13 cellular contexts compared by ENCODE assay signal in genomic region chr3:184766555-184767261, GRCh38. TPM values are rescaled to one million over a fixed set of nuclear protein-coding genes. Genes with fewer than 3 reads are reported as not detected.
A peak's percentile ranks its signal among the peaks of the same experiment; 100 is the strongest.
DNase-seq lines count a peak whose midpoint lies in the region; ATAC-seq, FAIRE-seq and TF ChIP-seq lines count a peak whose summit lies in the region.
"Had no signal": no experiment of that assay in that cellular context is flagged by ENCODE, and none has a peak within 500 bp of the region (broad histone marks: within the 10 kb centered on the region; RNA-seq: fewer than 3 reads in every experiment).

No MANE protein-coding gene starts in this region.

- no peak overlapping the region for H4K5ac ChIP-seq in mesendoderm (ENCODE audit: low read length)

- TF ChIP-seq POLR2A in GM12878 (IDR thresholded peaks at IDR 0.05; ENCODE audit: low read depth, low read length) (no peak), sigmoid colon (IDR thresholded peaks at IDR 0.05) (no peak)

- H3K23ac ChIP-seq in mesendoderm (ENCODE audit: low read length): no peak overlapping the region

- no peak for TF ChIP-seq RAD21 in GM12878 (IDR thresholded peaks at IDR 0.05; ENCODE audit: insufficient read depth, low read depth, low read length)

- peak overlapping the region; percentile 68 for H2AK5ac ChIP-seq in mesendoderm (ENCODE audit: low read length)

- no peaks in the 10 kb centered on the region for H3K79me2 ChIP-seq in GM12878 (ENCODE audit: control insufficient read depth, insufficient read depth, low read length)
- H3K79me2 ChIP-seq in mesendoderm (ENCODE audit: control insufficient read depth, insufficient read depth, low read length): no peaks in the 10 kb centered on the region

- RAD21 ChIA-PET in GM12878 (lab: Charles Lee; ENCODE audit: unreplicated experiment): no interaction called here

- no peak overlapping the region for H3K4ac ChIP-seq in mesendoderm (ENCODE audit: low read depth, low read length)

- H3K9me3 ChIP-seq in GM12878 (replicated peaks; ENCODE audit: control insufficient read depth, insufficient read depth, low read length) (no peaks in the 10 kb centered on the region), sigmoid colon (no peaks in the 10 kb centered on the region)
- no peaks in the 10 kb centered on the region for H3K9me3 ChIP-seq in CD8-positive, alpha-beta memory T cell (ENCODE audit: low read length)
- H3K9me3 ChIP-seq: heart right ventricle had no signal

- TF ChIP-seq CTCF in GM12878 (IDR thresholded peaks at IDR 0.05 in 2 of 3, conservative IDR thresholded peaks at IDR 0.05 in 1 of 3; ENCODE audit: control insufficient read depth in 2 of 3, extremely low read depth in 1 of 3, insufficient read depth in 1 of 3, low read depth in 3 of 3, low read length in 3 of 3): no peak
- TF ChIP-seq CTCF in sigmoid colon (IDR thresholded peaks at IDR 0.05): no peak

- no peak overlapping the region for H3K4me3 Mint-ChIP-seq in activated naive CD8-positive, alpha-beta T cell treated with anti-CD3 and anti-CD28 coated beads for 36 hours
- H3K4me3 Mint-ChIP-seq in CD8-positive, alpha-beta memory T cell: no peak overlapping the region

- H2BK5ac ChIP-seq in mesendoderm (ENCODE audit: low read length): no peak overlapping the region

- H4K20me1 ChIP-seq in GM12878 (ENCODE audit: control insufficient read depth, insufficient read depth): no peaks in the 10 kb centered on the region

- H3K36me3 ChIP-seq in GM12878 (ENCODE audit: control insufficient read depth in 2 of 2, insufficient read depth in 2 of 2, low read length in 1 of 2): no peaks in the 10 kb centered on the region
- H3K36me3 ChIP-seq in mesendoderm (ENCODE audit: control insufficient read depth, insufficient read depth, low read length): no peaks in the 10 kb centered on the region
- no peaks in the 10 kb centered on the region for H3K36me3 ChIP-seq in sigmoid colon
- H3K36me3 ChIP-seq in CD8-positive, alpha-beta memory T cell (ENCODE audit: insufficient read depth, low read length): no peaks in the 10 kb centered on the region
- H3K36me3 ChIP-seq: heart right ventricle had no signal

- H3K4me3 ChIP-seq in GM12878 (no peak overlapping the region), mesendoderm (ENCODE audit: low read length) (no peak overlapping the region), sigmoid colon (no peak overlapping the region)
- H3K4me3 ChIP-seq in CD8-positive, alpha-beta memory T cell (ENCODE audit: low read length): no peak overlapping the region
- H3K4me3 ChIP-seq: heart right ventricle had no signal

- peaks cover 10% of the 10 kb centered on the region; the same call in 1 of the 2 replicates for H3K4me1 ChIP-seq in GM12878 (ENCODE audit: control insufficient read depth, insufficient read depth, low read length)
- no peaks in the 10 kb centered on the region for H3K4me1 ChIP-seq in mesendoderm (ENCODE audit: control insufficient read depth, low read depth, low read length)
- H3K4me1 ChIP-seq in sigmoid colon: no peaks in the 10 kb centered on the region
- no peaks in the 10 kb centered on the region for H3K4me1 ChIP-seq in CD8-positive, alpha-beta memory T cell (ENCODE audit: insufficient read depth, low read length)

- no peak overlapping the region for H3K18ac ChIP-seq in mesendoderm (ENCODE audit: low read length)

- H2BK15ac ChIP-seq in mesendoderm (replicated peaks; ENCODE audit: low read depth): no peak overlapping the region

- no peaks in the 10 kb centered on the region for H3K36me3 Mint-ChIP-seq in activated naive CD8-positive, alpha-beta T cell treated with anti-CD3 and anti-CD28 coated beads for 36 hours
- H3K36me3 Mint-ChIP-seq in CD8-positive, alpha-beta memory T cell: no peaks in the 10 kb centered on the region

- H4K8ac ChIP-seq in mesendoderm (ENCODE audit: low read depth, low read length): no peak overlapping the region

- H3K27me3 ChIP-seq in GM12878 (replicated peaks in 1 of 2; ENCODE audit: control insufficient read depth in 2 of 2, insufficient read depth in 2 of 2, low read length in 1 of 2): no peaks in the 10 kb centered on the region
- no peaks in the 10 kb centered on the region for H3K27me3 ChIP-seq in mesendoderm (ENCODE audit: insufficient read depth, low read length, poor library complexity)
- H3K27me3 ChIP-seq in sigmoid colon: peaks cover 0 to 5% (median 0%) of the 10 kb centered on the region in 3 donors
- H3K27me3 ChIP-seq in CD8-positive, alpha-beta memory T cell (ENCODE audit: insufficient read depth, low read length, poor library complexity, severe bottlenecking): no peaks in the 10 kb centered on the region

- no peak overlapping the region for H2AFZ ChIP-seq in GM12878 (ENCODE audit: control insufficient read depth, low read depth, low read length)

- intact Hi-C loops in GM12878 (cut with micrococcal nuclease; ENCODE audit: unreplicated experiment) (no loop called here), sigmoid colon (cut with DNase I) (no loop called here)

- no peak overlapping the region for H3K27ac Mint-ChIP-seq in activated naive CD8-positive, alpha-beta T cell treated with anti-CD3 and anti-CD28 coated beads for 36 hours
- H3K27ac Mint-ChIP-seq in CD8-positive, alpha-beta memory T cell: no peak overlapping the region

- no TSS peak for BruUV-seq in GM12878 (replicated peaks; lab: Mats Ljungman, UMichigan)

- ATAC-seq in GM12878 (no peak), HG02571 (IDR thresholded peaks at IDR 0.05; ENCODE audit: unreplicated experiment) (no peak)
- ATAC-seq: heart right ventricle had no signal

- H3K27ac ChIP-seq in GM12878 (ENCODE audit: control insufficient read depth, insufficient read depth): no peak overlapping the region
- no peak overlapping the region for H3K27ac ChIP-seq in mesendoderm (ENCODE audit: low read depth, low read length)
- no peak overlapping the region for H3K27ac ChIP-seq in sigmoid colon
- no peak overlapping the region for H3K27ac ChIP-seq in CD8-positive, alpha-beta memory T cell (ENCODE audit: low read depth, low read length)
- H3K27ac ChIP-seq: heart right ventricle had no signal

- DNase-seq in EL (peak; percentile 49), LHCN-M2 (ENCODE audit: low read depth) (peak; percentile 54), GM12878 (ENCODE audit: low read depth, low spot score) (no peak), mesendoderm (peak; percentile 74), sigmoid colon (no peak)
- no peak for DNase-seq in activated naive CD8-positive, alpha-beta T cell treated with anti-CD3 and anti-CD28 coated beads for 36 hours
- no peak for DNase-seq in CD8-positive, alpha-beta memory T cell
- DNase-seq: activated CD8-positive, alpha-beta memory T cell treated with anti-CD3 and anti-CD28 coated beads for 24 hours; DMS 273 treated with DMSO at 0.1 percent for 48 hours; heart right ventricle; MM.1S; NK-92 treated with Interleukin-12 subunit alpha and Interleukin-12 subunit beta, amount 100 ng/mL, for 24 hours had no signal

- no peaks in the 10 kb centered on the region for H3K9me3 Mint-ChIP-seq in activated naive CD8-positive, alpha-beta T cell treated with anti-CD3 and anti-CD28 coated beads for 36 hours
- no peaks in the 10 kb centered on the region for H3K9me3 Mint-ChIP-seq in CD8-positive, alpha-beta memory T cell

- no peak overlapping the region for H3K56ac ChIP-seq in mesendoderm (ENCODE audit: low read length)

- TF ChIP-seq EP300 in GM12878 (IDR thresholded peaks at IDR 0.05; ENCODE audit: borderline replicate concordance in 1 of 2, control insufficient read depth in 1 of 2, low read depth in 2 of 2, low read length in 2 of 2) (no peak), sigmoid colon (IDR thresholded peaks at IDR 0.05) (no peak)

- H3K4me1 Mint-ChIP-seq in activated naive CD8-positive, alpha-beta T cell treated with anti-CD3 and anti-CD28 coated beads for 36 hours: no peaks in the 10 kb centered on the region
- no peaks in the 10 kb centered on the region for H3K4me1 Mint-ChIP-seq in CD8-positive, alpha-beta memory T cell

- no peak overlapping the region for H3K9ac ChIP-seq in GM12878 (ENCODE audit: control insufficient read depth, insufficient read depth, low read length)
- H3K9ac ChIP-seq in mesendoderm (ENCODE audit: low read length): no peak overlapping the region

- CTCF ChIA-PET in GM12878 (lab: Yijun Ruan, JAX): interaction anchor here (0.9 kb wide), 1 partner anchor 205 kb away, joined by 3 read pairs; the partner anchor contains the start of gene EPHB3
- CTCF ChIA-PET in CD8-positive, alpha-beta memory T cell (lab: Charles Lee): no interaction called here

- 68% methylated on average over 4 of the region's 4 CpGs for WGBS in GM12878 (ENCODE audit: insufficient coverage, insufficient replicate concordance, low lambda C conversion rate, missing lambda C conversion rate)
- WGBS in mesendoderm (ENCODE audit: extremely low coverage, insufficient coverage, low lambda C conversion rate): no CpG with 5 or more reads among the region's 4 CpGs
- 84 to 86% methylated on average over 4 of the region's 4 CpGs for WGBS in sigmoid colon, 2 donors

- no peak overlapping the region for H2BK120ac ChIP-seq in mesendoderm (ENCODE audit: low read depth, low read length)

- H3K4me2 ChIP-seq in GM12878 (ENCODE audit: control insufficient read depth, insufficient read depth) (no peak overlapping the region), mesendoderm (ENCODE audit: low read length) (no peak overlapping the region)

- in situ Hi-C loops in GM12878 (cut with MboI): no loop called here

- no peaks in the 10 kb centered on the region for H3K79me1 ChIP-seq in mesendoderm (ENCODE audit: low read length)

- POLR2A ChIA-PET in GM12878 (lab: Charles Lee): no interaction called here
- POLR2A ChIA-PET in CD8-positive, alpha-beta memory T cell (lab: Charles Lee): no interaction called here

- SMC1A ChIA-PET in GM12878 (lab: Charles Lee; ENCODE audit: uncharacterized antibody, unreplicated experiment): interaction anchor here (1.7 kb wide), 1 partner anchor 10 kb away, joined by 3 read pairs; no protein-coding TSS in a partner anchor

- no peak for FAIRE-seq in GM12878 (lab: Jason Lieb, UNC)

- peaks cover 10% of the 10 kb centered on the region for H3K27me3 Mint-ChIP-seq in activated naive CD8-positive, alpha-beta T cell treated with anti-CD3 and anti-CD28 coated beads for 36 hours
- peaks cover 14 to 48% of the 10 kb centered on the region in 2 donors for H3K27me3 Mint-ChIP-seq in CD8-positive, alpha-beta memory T cell

RNA-seq across cellular contexts. Expression of gene VPS8, which starts 45.3 kb away (rescaled TPM):
- total RNA-seq in LHCN-M2 (2014; rRNA removed): 29.4 and 43.5 TPM in 2 replicates
- polyA plus RNA-seq in LHCN-M2 (2012): 10.8 TPM
- total RNA-seq in GM12878 (2013; cell fraction: nucleolus; rRNA removed): 402 and 419 TPM in 2 replicates
- total RNA-seq in GM12878 (2014; rRNA removed): 23.2 and 35.9 TPM in 2 replicates
- 34.7 and 35.5 TPM in 2 replicates for total RNA-seq in GM12878 (2014; rRNA removed; fragmentation: Illumina TruSeq; extraction: Trizol)
- 27.6 and 29.3 TPM in 2 replicates for total RNA-seq in GM12878 (2021)
- 11.3 TPM for polyA plus RNA-seq in GM12878 (2011; ENCODE audit: low read depth)
- polyA plus RNA-seq in GM12878 (2011; rRNA removed): 32.7 and 50.5 TPM in 2 replicates
- polyA plus RNA-seq in GM12878 (2011; cell fraction: cytosol; rRNA removed): 11.0 and 12.0 TPM in 2 replicates
- 72.5 and 77.4 TPM in 2 replicates for polyA plus RNA-seq in GM12878 (2011; cell fraction: nucleus; rRNA removed)
- polyA plus RNA-seq in GM12878 (2012): 12.1 and 13.5 TPM in 2 replicates
- 18.4 and 24.1 TPM in 2 replicates for polyA plus RNA-seq in GM12878 (2014; fragmentation: Illumina TruSeq; extraction: Trizol)
- 10 to 100 TPM in 1 of 2 experiments, 1 to 10 TPM in 1; 8.9 to 11.4 TPM for polyA plus RNA-seq in GM12878 (2014; fragmentation: Nextera tagmentation; extraction: Ambion mirVana)
- polyA plus RNA-seq in GM12878 (2014; rRNA removed): 14.5 and 17.5 TPM in 2 replicates
- polyA plus RNA-seq in GM12878 (2016; fragmentation: Nextera tagmentation; extraction: Ambion mirVana): 10 to 100 TPM; 18.7 to 23.9 TPM
- polyA minus RNA-seq in GM12878 (2011; rRNA and poly(A)+ RNA removed): 72.2 and 93.0 TPM in 2 replicates
- polyA minus RNA-seq in GM12878 (2011; cell fraction: cytosol; rRNA and poly(A)+ RNA removed): 13.5 and 15.2 TPM in 2 replicates
- polyA minus RNA-seq in GM12878 (2011; cell fraction: nucleus; rRNA and poly(A)+ RNA removed): 135 and 225 TPM in 2 replicates
- 11.8 TPM for polyA plus RNA-seq in mesendoderm (2013, experiment 1 of 2)
- polyA plus RNA-seq in mesendoderm (2013, experiment 2 of 2): 10.6 TPM
- 10 to 100 TPM; 20.0 to 22.9 TPM for total RNA-seq in activated naive CD8-positive, alpha-beta T cell treated with anti-CD3 and anti-CD28 coated beads for 36 hours
- total RNA-seq in sigmoid colon: 10 to 100 TPM; 34.6 to 64.5 (median 38.4) TPM
- 10 to 100 TPM; 12.0 to 20.4 (median 15.1) TPM for polyA plus RNA-seq in sigmoid colon
- 10 to 100 TPM; 22.3 to 30.2 TPM for total RNA-seq in CD8-positive, alpha-beta memory T cell
- 19.6 TPM for polyA plus RNA-seq in CD8-positive, alpha-beta memory T cell

RNA-seq across cellular contexts. Expression of gene MAGEF1, which starts 54.8 kb away (rescaled TPM):
- total RNA-seq in LHCN-M2 (2014; rRNA removed): 49.2 and 53.7 TPM in 2 replicates
- 27.2 TPM for polyA plus RNA-seq in LHCN-M2 (2012)
- 11.0 and 11.1 TPM in 2 replicates for total RNA-seq in GM12878 (2013; cell fraction: nucleolus; rRNA removed)
- total RNA-seq in GM12878 (2014; rRNA removed): 29.1 and 33.2 TPM in 2 replicates
- total RNA-seq in GM12878 (2014; rRNA removed; fragmentation: Illumina TruSeq; extraction: Trizol): 20.6 and 22.2 TPM in 2 replicates
- 29.5 and 33.1 TPM in 2 replicates for total RNA-seq in GM12878 (2021)
- polyA plus RNA-seq in GM12878 (2011; ENCODE audit: low read depth): 13.2 TPM
- 25.1 and 28.6 TPM in 2 replicates for polyA plus RNA-seq in GM12878 (2011; rRNA removed)
- polyA plus RNA-seq in GM12878 (2011; cell fraction: cytosol; rRNA removed): 15.5 and 22.0 TPM in 2 replicates
- 13.8 and 19.9 TPM in 2 replicates for polyA plus RNA-seq in GM12878 (2011; cell fraction: nucleus; rRNA removed)
- 17.6 and 24.6 TPM in 2 replicates for polyA plus RNA-seq in GM12878 (2012)
- 16.0 and 20.0 TPM in 2 replicates for polyA plus RNA-seq in GM12878 (2014; fragmentation: Illumina TruSeq; extraction: Trizol)
- 1 to 10 TPM; 2.3 to 8.1 TPM for polyA plus RNA-seq in GM12878 (2014; fragmentation: Nextera tagmentation; extraction: Ambion mirVana)
- 44.5 and 44.8 TPM in 2 replicates for polyA plus RNA-seq in GM12878 (2014; rRNA removed)
- polyA plus RNA-seq in GM12878 (2016; fragmentation: Nextera tagmentation; extraction: Ambion mirVana): 10 to 100 TPM; 54.3 to 62.2 TPM
- polyA minus RNA-seq in GM12878 (2011; rRNA and poly(A)+ RNA removed): 6.6 and 9.0 TPM in 2 replicates
- polyA minus RNA-seq in GM12878 (2011; cell fraction: cytosol; rRNA and poly(A)+ RNA removed): 4.5 and 7.2 TPM in 2 replicates
- 4.6 and 8.4 TPM in 2 replicates for polyA minus RNA-seq in GM12878 (2011; cell fraction: nucleus; rRNA and poly(A)+ RNA removed)
- polyA plus RNA-seq in mesendoderm (2013, experiment 1 of 2): 39.9 TPM
- polyA plus RNA-seq in mesendoderm (2013, experiment 2 of 2): 40.8 TPM
- total RNA-seq in activated naive CD8-positive, alpha-beta T cell treated with anti-CD3 and anti-CD28 coated beads for 36 hours: 10 to 100 TPM; 22.5 to 26.9 TPM
- 10 to 100 TPM; 31.0 to 34.1 (median 33.5) TPM for total RNA-seq in sigmoid colon
- polyA plus RNA-seq in sigmoid colon: 10 to 100 TPM; 29.4 to 43.6 (median 30.6) TPM
- total RNA-seq in CD8-positive, alpha-beta memory T cell: 10 to 100 TPM; 24.5 to 25.0 TPM
- 14.5 TPM for polyA plus RNA-seq in CD8-positive, alpha-beta memory T cell

Comparison
In these comparisons a context has a peak if more than half of its experiments do, and no peak if none do; other contexts are left out.
1. DNase-seq: peak in EL (single experiment), LHCN-M2 (single experiment) and mesendoderm (single experiment); none in GM12878 (single experiment), activated naive CD8-positive, alpha-beta T cell treated with anti-CD3 and anti-CD28 coated beads for 36 hours (single experiment), sigmoid colon (single experiment) and CD8-positive, alpha-beta memory T cell (0 of 5).